In the genomic region with DNA sequence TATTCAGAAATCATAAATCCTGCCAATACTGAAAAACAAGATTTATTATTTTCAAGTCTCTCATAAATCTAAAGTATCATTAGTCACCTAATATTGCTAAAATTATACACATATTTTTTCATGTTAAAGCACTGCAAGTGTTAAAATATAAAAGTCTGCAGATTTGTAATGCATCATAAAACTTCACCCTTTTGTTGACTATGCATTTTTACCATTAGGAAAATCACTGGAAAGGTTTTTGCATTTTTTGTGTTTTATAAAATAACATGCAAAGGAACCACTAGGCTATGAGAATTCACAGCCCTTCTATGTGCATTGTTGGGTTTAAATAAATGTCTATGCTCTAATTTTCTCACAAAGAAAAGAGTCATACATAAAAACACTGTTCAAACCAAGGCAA, we compare ENCODE assay signal across 2 cellular contexts.
A peak's percentile ranks its signal among the peaks of the same experiment; 100 is the strongest.
TF ChIP-seq lines count a peak whose summit lies in the region.

No MANE protein-coding gene starts in this region.

TF ChIP-seq in HepG2, 621 proteins besides CTCF, POLR2A, EP300 and RAD21 (continued from another document):
- TF ChIP-seq MAFK (conservative IDR thresholded peaks at IDR 0.05 in 1 of 2, IDR thresholded peaks at IDR 0.05 in 1 of 2; ENCODE audit: low read length in 2 of 2), result peak in 1 of 2 experiments; percentile 55; a peak in 2 of 4 replicates
- no peak for TF ChIP-seq KDM5B (CRISPR knock-in tag; IDR thresholded peaks at IDR 0.05; ENCODE audit: borderline replicate concordance)
- TF ChIP-seq ZNF296 (CRISPR knock-in tag; conservative IDR thresholded peaks at IDR 0.05), result no peak

TF ChIP-seq in IMR-90, 13 proteins besides CTCF, POLR2A, EP300 and RAD21:
- TF ChIP-seq RFX5 (IDR thresholded peaks at IDR 0.05; ENCODE audit: low read depth, low read length), result no peak
- peak; percentile 43; the same call in 1 of the 2 replicates for TF ChIP-seq MAFK (IDR thresholded peaks at IDR 0.05; ENCODE audit: low read depth, low read length)
